Comparison of ENCODE assay signal across 19 cellular contexts in the genomic region with DNA sequence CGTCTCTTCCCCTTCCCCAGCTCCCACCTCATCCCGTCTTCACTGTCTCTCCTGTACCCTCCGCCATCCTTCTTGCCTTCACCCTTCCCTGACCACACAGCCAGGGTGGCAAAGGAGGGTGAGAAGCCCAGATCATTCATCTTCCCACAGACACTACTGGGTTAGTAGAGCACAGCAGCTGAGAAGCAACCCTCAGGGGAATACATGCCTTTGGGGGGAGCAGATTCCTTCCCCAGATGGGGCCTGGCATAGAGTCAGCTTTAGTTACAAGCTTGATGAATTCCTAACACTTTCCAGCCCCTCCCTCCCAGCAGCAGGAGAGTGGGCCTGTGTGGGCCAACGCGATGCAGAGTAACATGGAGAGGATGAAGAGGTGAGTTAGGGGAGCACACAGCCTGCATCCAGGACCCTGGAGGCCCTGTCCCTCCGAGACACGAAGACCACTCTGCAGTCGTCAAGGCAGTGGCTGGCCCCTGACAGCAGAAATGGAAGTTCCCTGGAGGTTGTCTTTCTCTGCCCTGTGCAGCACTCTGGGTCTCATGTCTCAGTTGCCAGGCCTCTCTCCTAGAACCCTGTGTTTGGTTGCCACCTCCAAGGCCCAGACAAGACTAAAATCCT. TPM values are rescaled to one million over a fixed set of nuclear protein-coding genes. Genes with fewer than 3 reads are reported as not detected.
DNase-seq lines count a peak whose midpoint lies in the region; ATAC-seq and TF ChIP-seq lines count a peak whose summit lies in the region.
"Had no signal": no experiment of that assay in that cellular context is flagged by ENCODE, and none has a peak within 500 bp of the region (broad histone marks: within the 10 kb centered on the region; RNA-seq: fewer than 3 reads in every experiment).

No MANE protein-coding gene starts in this region.

- H3K27me3 ChIP-seq in CD4-positive, alpha-beta memory T cell (ENCODE audit: insufficient read depth, low read length): no peaks in the 10 kb centered on the region

- H3K9me3 Mint-ChIP-seq in CD4-positive, alpha-beta memory T cell: peaks cover 0 to 2% (median 0%) of the 10 kb centered on the region in 8 donors
- no peaks in the 10 kb centered on the region for H3K9me3 Mint-ChIP-seq in nephron
- H3K9me3 Mint-ChIP-seq: GM23338 had no signal

- H3K4me3 Mint-ChIP-seq in CD4-positive, alpha-beta memory T cell: no peak overlapping the region
- H3K4me3 Mint-ChIP-seq in nephron: no peak overlapping the region
- H3K4me3 Mint-ChIP-seq: GM23338 had no signal

- ATAC-seq in HG03520 (IDR thresholded peaks at IDR 0.05; ENCODE audit: unreplicated experiment) (no peak), HG03025 (IDR thresholded peaks at IDR 0.05; ENCODE audit: low FRiP score, unreplicated experiment) (no peak)
- ATAC-seq: GM23338 had no signal

- no peak overlapping the region for H3K27ac ChIP-seq in CD4-positive, alpha-beta memory T cell (ENCODE audit: low read depth, low read length)
- H3K27ac ChIP-seq: lower lobe of right lung, VCaP had no signal

- POLR2A ChIA-PET in CD4-positive, alpha-beta memory T cell (lab: Charles Lee; ENCODE audit: partially characterized antibody): interaction anchor here (0.7 to 11.3 kb wide), 5 partner anchors 9 to 31 kb away, joined by 4 to 669 read pairs (median 7); a partner anchor contains a TSS

- H3K4me1 ChIP-seq in CD4-positive, alpha-beta memory T cell (ENCODE audit: insufficient read depth, low read length): peaks cover 6% of the 10 kb centered on the region

- no peaks in the 10 kb centered on the region for H3K36me3 ChIP-seq in CD4-positive, alpha-beta memory T cell (ENCODE audit: insufficient read depth, low read length)
- H3K36me3 ChIP-seq: lower lobe of right lung had no signal

- H3K27ac Mint-ChIP-seq in CD4-positive, alpha-beta memory T cell: peak overlapping the region in 4 of 7 donors; percentile 67 to 82 (median 75)
- H3K27ac Mint-ChIP-seq in nephron: peak overlapping the region; percentile 42 to 72 (median 59)
- H3K27ac Mint-ChIP-seq: GM23338 had no signal

- no peak overlapping the region for H3K4me3 ChIP-seq in CD4-positive, alpha-beta memory T cell (ENCODE audit: low read length in 2 of 2)
- no peak overlapping the region for H3K4me3 ChIP-seq in choroid plexus epithelial cell (ENCODE audit: low read depth, low read length)
- H3K4me3 ChIP-seq: GM23338, lower lobe of right lung had no signal

- CTCF ChIA-PET in CD4-positive, alpha-beta memory T cell (lab: Charles Lee; ENCODE audit: partially characterized antibody): interaction anchor here (2.8 to 15.2 kb wide), 2 partner anchors 12 to 28 kb away, joined by 16 to 141 read pairs; a partner anchor contains a TSS

- peaks cover 11 to 31% (median 24%) of the 10 kb centered on the region in 4 donors for H3K4me1 Mint-ChIP-seq in CD4-positive, alpha-beta memory T cell
- peaks cover 62% of the 10 kb centered on the region for H3K4me1 Mint-ChIP-seq in nephron

- H3K36me3 Mint-ChIP-seq in CD4-positive, alpha-beta memory T cell: no peaks in the 10 kb centered on the region
- no peaks in the 10 kb centered on the region for H3K36me3 Mint-ChIP-seq in nephron (ENCODE audit: low read depth)

- no peaks in the 10 kb centered on the region for H3K27me3 Mint-ChIP-seq in CD4-positive, alpha-beta memory T cell
- peaks cover 4% of the 10 kb centered on the region for H3K27me3 Mint-ChIP-seq in nephron (ENCODE audit: low read depth)

- intact Hi-C loops in CD4-positive, alpha-beta memory T cell (cut with micrococcal nuclease): no loop called here

- no peak for DNase-seq in CD4-positive, alpha-beta memory T cell
- DNase-seq in LHCN-M2 (ENCODE audit: low read depth) (peak; percentile 67), choroid plexus epithelial cell (ENCODE audit: low read depth) (peak; percentile 86), COLO668 (lab: John Stamatoyannopoulos, UW; ENCODE audit: unreplicated experiment) (no peak), SKM-1 treated with dmso at 0.1 percent for 144 hours (lab: John Stamatoyannopoulos, UW; ENCODE audit: unreplicated experiment) (no peak)
- DNase-seq: Calu3; effector CD8-positive, alpha-beta T cell; head of caudate nucleus; lower lobe of right lung; NCI-H1048; NCI-H510A treated with DMSO at 0.1 percent for 48 hours; SIG-M5; substantia nigra had no signal

- TF ChIP-seq CTCF in choroid plexus epithelial cell (conservative IDR thresholded peaks at IDR 0.05; ENCODE audit: low read depth, low read length): no peak
- TF ChIP-seq CTCF in nephron (IDR thresholded peaks at IDR 0.05; ENCODE audit: unreplicated experiment in 3 of 3): no peak

- H3K9me3 ChIP-seq in CD4-positive, alpha-beta memory T cell (ENCODE audit: control insufficient read depth in 1 of 2, low read length in 2 of 2): no peaks in the 10 kb centered on the region
- H3K9me3 ChIP-seq: lower lobe of right lung had no signal

RNA-seq across cellular contexts. Expression of a gene that starts 8.8 kb away (rescaled TPM):
- total RNA-seq in CD4-positive, alpha-beta memory T cell: 100 to 1,000 TPM; 197 to 201 TPM
- 100 to 1,000 TPM; 123 to 288 TPM for polyA plus RNA-seq in CD4-positive, alpha-beta memory T cell
- total RNA-seq in LHCN-M2 (2014; rRNA removed): 19.0 and 30.4 TPM in 2 replicates
- 25.1 TPM for polyA plus RNA-seq in LHCN-M2 (2012)

RNA-seq across cellular contexts. Expression of a gene that starts 54.4 kb away (rescaled TPM):
- not detected for total RNA-seq in CD4-positive, alpha-beta memory T cell
- polyA plus RNA-seq in CD4-positive, alpha-beta memory T cell: not detected
- 3.0 and 3.1 TPM in 2 replicates for total RNA-seq in LHCN-M2 (2014; rRNA removed)
- 2.8 TPM for polyA plus RNA-seq in LHCN-M2 (2012)
- total RNA-seq: astrocyte, Calu3 had no signal

Comparison
In these comparisons a context has a peak if more than half of its experiments do, and no peak if none do; other contexts are left out.
1. DNase-seq: peak in LHCN-M2 (single experiment) and choroid plexus epithelial cell (single experiment); none in CD4-positive, alpha-beta memory T cell (0 of 5), COLO668 (single experiment) and SKM-1 treated with dmso at 0.1 percent for 144 hours (single experiment).